ENCODE assay signal across 3 cellular contexts in the genomic region with DNA sequence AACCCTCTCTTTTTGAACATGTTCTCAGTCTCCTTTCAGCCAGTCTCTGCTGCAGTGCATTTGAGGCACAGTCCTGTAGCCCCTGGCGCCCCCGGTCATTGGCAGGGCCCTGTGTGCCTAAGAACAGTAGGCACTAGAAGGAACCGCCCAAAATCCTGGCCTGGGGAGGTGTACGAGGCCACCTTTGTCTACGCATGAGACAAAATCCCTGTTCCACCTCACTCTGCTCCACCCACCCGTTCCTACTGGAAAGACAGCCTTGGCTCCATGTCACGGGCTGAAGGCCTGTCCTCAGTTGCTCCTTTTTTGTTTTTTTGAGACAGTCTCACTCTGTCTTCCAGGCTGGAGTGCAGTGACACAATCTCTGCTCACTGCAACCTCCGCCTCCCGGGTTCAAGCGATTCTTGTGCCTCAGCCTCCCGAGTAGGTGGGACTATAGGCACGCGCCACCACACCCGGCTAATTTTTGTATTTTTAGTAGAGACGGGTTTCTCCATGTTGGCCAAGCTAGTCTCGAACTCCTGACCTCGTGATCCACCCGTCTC. TPM values are rescaled to one million over a fixed set of nuclear protein-coding genes. Genes with fewer than 3 reads are reported as not detected.
"Had no signal": no experiment of that assay in that cellular context is flagged by ENCODE, and none has a peak within 500 bp of the region (broad histone marks: within the 10 kb centered on the region; RNA-seq: fewer than 3 reads in every experiment).

No MANE protein-coding gene starts in this region.

RNA-seq across cellular contexts. Expression of a gene that starts 33.8 kb away (rescaled TPM):
- total RNA-seq: frontal cortex; natural killer cell; T-helper 2 cell treated with Interferon-gamma antibody and Interleukin-4, amounts not matched to agents 100 ng/mL and 5 ng/mL, for 36 hours had no signal
